8 cellular contexts compared by ENCODE assay signal in genomic region chr17:79393358-79394038, GRCh38.
DNase-seq lines count a peak whose midpoint lies in the region; ATAC-seq and TF ChIP-seq lines count a peak whose summit lies in the region.

No MANE protein-coding gene starts in this region.

- no peak overlapping the region for H3K27ac Mint-ChIP-seq in T-helper 17 cell

- H3K4me1 Mint-ChIP-seq in T-helper 17 cell, result peaks cover 2% of the 10 kb centered on the region

- H3K9me3 ChIP-seq in T-helper 17 cell (ENCODE audit: control insufficient read depth, low read length, poor library complexity, severe bottlenecking) (no peaks in the 10 kb centered on the region), left ventricle myocardium inferior (replicated peaks) (no peaks in the 10 kb centered on the region)

- H3K27me3 Mint-ChIP-seq in T-helper 17 cell, result peaks cover 71% of the 10 kb centered on the region

- peak; percentile 99 for TF ChIP-seq CTCF in GM12873 (IDR thresholded peaks at IDR 0.05; ENCODE audit: insufficient read depth, low read depth, low read length, missing control alignments)
- peak; percentile 95 for TF ChIP-seq CTCF in left ventricle myocardium inferior (IDR thresholded peaks at IDR 0.05; ENCODE audit: borderline replicate concordance)

- DNase-seq in NCI-H1105 treated with DMSO at 0.1 percent for 48 hours (lab: John Stamatoyannopoulos, UW), result peak; percentile 57
- peak; percentile 38 to 70 (median 46) for DNase-seq in T-helper 17 cell
- DNase-seq in amniotic epithelial cell (ENCODE audit: low read depth), result peak; percentile 33
- DNase-seq in left ventricle myocardium inferior, result peak; percentile 79
- peak; percentile 14 for DNase-seq in renal cortical epithelial cell (ENCODE audit: low read depth)

- no peaks in the 10 kb centered on the region for H3K36me3 ChIP-seq in left ventricle myocardium inferior

- H3K4me1 ChIP-seq in left ventricle myocardium inferior, result no peaks in the 10 kb centered on the region

- intact Hi-C loops in left ventricle myocardium inferior (cut with micrococcal nuclease), result no loop called here

- peaks cover 2% of the 10 kb centered on the region for H3K36me3 Mint-ChIP-seq in T-helper 17 cell (ENCODE audit: low read depth)

- peaks cover 99% of the 10 kb centered on the region for H3K27me3 ChIP-seq in left ventricle myocardium inferior (ENCODE audit: low read depth)

- H3K4me3 ChIP-seq in left ventricle myocardium inferior, result no peak overlapping the region

- no peak overlapping the region for H3K4me3 Mint-ChIP-seq in T-helper 17 cell

- ATAC-seq in T-helper 17 cell (peak; percentile 73), GM18858 (IDR thresholded peaks at IDR 0.05; ENCODE audit: unreplicated experiment) (no peak), GM21737 (IDR thresholded peaks at IDR 0.05; ENCODE audit: unreplicated experiment) (no peak)

- no peak overlapping the region for H3K27ac ChIP-seq in left ventricle myocardium inferior (replicated peaks)

Comparison
In these comparisons a context has a peak if more than half of its experiments do, and no peak if none do; other contexts are left out.
1. DNase-seq: peak in every context shown above with its lines; median percentile 79 in left ventricle myocardium inferior; 57 in NCI-H1105 treated with DMSO at 0.1 percent for 48 hours; 46 in T-helper 17 cell; 33 in amniotic epithelial cell; 14 in renal cortical epithelial cell.